ENCODE assay signal across 28 cellular contexts in genomic region chr16:13046422-13046821, GRCh38.
"Had no signal": no experiment of that assay in that cellular context is flagged by ENCODE, and none has a peak within 500 bp of the region (broad histone marks: within the 10 kb centered on the region; RNA-seq: fewer than 3 reads in every experiment).

No MANE protein-coding gene starts in this region.

- H3K4me3 Mint-ChIP-seq: stimulated activated effector memory CD8-positive, alpha-beta T cell treated with anti-CD3 and anti-CD28 coated beads, Interleukin-12 subunit alpha, Interleukin-12 subunit beta, amount 100 ng/mL, for 72 hours; stimulated activated memory B cell treated with anti-CD40 and anti-IgM and Interleukin-4, amounts not matched to agents 10 μg/mL and 1 μg/mL and 100 μg/mL, for 72 hours; stimulated activated naive B cell treated with anti-CD40 and anti-IgM and Interleukin-4, amounts not matched to agents 10 μg/mL and 1 μg/mL and 100 μg/mL, for 72 hours; stimulated activated naive CD8-positive, alpha-beta T cell treated with anti-CD3 and anti-CD28 coated beads, Interleukin-15, amount 100 ng/mL, for 72 hours; stimulated activated naive CD8-positive, alpha-beta T cell treated with anti-CD3 and anti-CD28 coated beads, Interleukin-15, Interleukin-2, amounts not matched to agents 100 ng/mL and 50 ng/mL, for 24 hours; type B pancreatic cell had no signal

- H3K4me1 Mint-ChIP-seq: stimulated activated effector memory CD8-positive, alpha-beta T cell treated with anti-CD3 and anti-CD28 coated beads, Interleukin-12 subunit alpha, Interleukin-12 subunit beta, amount 100 ng/mL, for 72 hours; stimulated activated memory B cell treated with anti-CD40 and anti-IgM and Interleukin-4, amounts not matched to agents 10 μg/mL and 1 μg/mL and 100 μg/mL, for 72 hours; stimulated activated naive B cell treated with anti-CD40 and anti-IgM and Interleukin-4, amounts not matched to agents 10 μg/mL and 1 μg/mL and 100 μg/mL, for 72 hours; stimulated activated naive CD8-positive, alpha-beta T cell treated with anti-CD3 and anti-CD28 coated beads, Interleukin-15, amount 100 ng/mL, for 72 hours had no signal

- H3K27me3 Mint-ChIP-seq: stimulated activated memory B cell treated with anti-CD40 and anti-IgM and Interleukin-4, amounts not matched to agents 10 μg/mL and 1 μg/mL and 100 μg/mL, for 72 hours; stimulated activated naive B cell treated with anti-CD40 and anti-IgM and Interleukin-4, amounts not matched to agents 10 μg/mL and 1 μg/mL and 100 μg/mL, for 72 hours; stimulated activated naive CD8-positive, alpha-beta T cell treated with anti-CD3 and anti-CD28 coated beads, Interleukin-15, amount 100 ng/mL, for 72 hours; stimulated activated naive CD8-positive, alpha-beta T cell treated with anti-CD3 and anti-CD28 coated beads, Interleukin-15, Interleukin-2, amounts not matched to agents 100 ng/mL and 50 ng/mL, for 24 hours; type B pancreatic cell had no signal

- H3K9me3 Mint-ChIP-seq: stimulated activated naive CD8-positive, alpha-beta T cell treated with anti-CD3 and anti-CD28 coated beads, Interleukin-15, Interleukin-2, amounts not matched to agents 100 ng/mL and 50 ng/mL, for 24 hours had no signal

- H3K27me3 ChIP-seq: stomach, suprapubic skin, testis, thyroid gland, tibial nerve, transverse colon, upper lobe of left lung, upper lobe of right lung, uterus, vagina had no signal

- H3K4me3 ChIP-seq: stomach, suprapubic skin, testis, thoracic aorta, thyroid gland, tibial nerve, transverse colon, upper lobe of left lung, upper lobe of right lung, uterus, vagina had no signal

- H3K36me3 Mint-ChIP-seq: stimulated activated effector memory CD8-positive, alpha-beta T cell treated with anti-CD3 and anti-CD28 coated beads, Interleukin-12 subunit alpha, Interleukin-12 subunit beta, amount 100 ng/mL, for 72 hours; stimulated activated memory B cell treated with anti-CD40 and anti-IgM and Interleukin-4, amounts not matched to agents 10 μg/mL and 1 μg/mL and 100 μg/mL, for 72 hours; stimulated activated naive B cell treated with anti-CD40 and anti-IgM and Interleukin-4, amounts not matched to agents 10 μg/mL and 1 μg/mL and 100 μg/mL, for 72 hours; type B pancreatic cell had no signal

- FAIRE-seq: urothelium cell line had no signal

- DNase-seq: stimulated activated CD4-positive, alpha-beta T cell treated with anti-CD3 and anti-CD28 coated beads, Interleukin-2, amount 100 ng/mL, for 24 hours; stimulated activated CD4-positive, alpha-beta T cell treated with anti-CD3 and anti-CD28 coated beads, Interleukin-2, amount 100 ng/mL, for 48 hours; stimulated activated CD4-positive, alpha-beta T cell treated with anti-CD3 and anti-CD28 coated beads, Interleukin-4, amount 100 ng/mL, for 1 hour; stimulated activated CD4-positive, alpha-beta T cell treated with anti-CD3 and anti-CD28 coated beads, Interleukin-4, amount 100 ng/mL, for 24 hours; stimulated activated CD4-positive, alpha-beta T cell treated with anti-CD3 and anti-CD28 coated beads, Interleukin-4, amount 100 ng/mL, for 4 hours; stimulated activated CD8-positive, alpha-beta memory T cell treated with anti-CD3 and anti-CD28 coated beads, Interleukin-4, amount 100 ng/mL, for 48 hours; stimulated activated naive B cell treated with anti-CD40 and anti-IgM and Interleukin-4, amounts not matched to agents 10 μg/mL and 1 μg/mL and 100 μg/mL, for 72 hours; stimulated activated naive CD4-positive, alpha-beta T cell; stimulated activated naive CD4-positive, alpha-beta T cell treated with Interleukin-2 at 50 U/mL for 16 hours; stimulated activated naive CD8-positive, alpha-beta T cell treated with anti-CD3 and anti-CD28 coated beads, Interleukin-15, amount 100 ng/mL, for 72 hours; stimulated activated naive CD8-positive, alpha-beta T cell treated with anti-CD3 and anti-CD28 coated beads, Interleukin-15, Interleukin-2, amounts not matched to agents 100 U/mL and 50 U/mL, for 24 hours; stomach; substantia nigra; testis; thyroid gland; transverse colon; upper lobe of left lung; upper lobe of right lung; uterus had no signal

- H3K4me1 ChIP-seq: stomach, suprapubic skin, testis, thyroid gland, tibial nerve, transverse colon, upper lobe of left lung, upper lobe of right lung, uterus, vagina had no signal

- H3K27ac Mint-ChIP-seq: stimulated activated effector memory CD8-positive, alpha-beta T cell treated with anti-CD3 and anti-CD28 coated beads, Interleukin-12 subunit alpha, Interleukin-12 subunit beta, amount 100 ng/mL, for 72 hours; stimulated activated memory B cell treated with anti-CD40 and anti-IgM and Interleukin-4, amounts not matched to agents 10 μg/mL and 1 μg/mL and 100 μg/mL, for 72 hours; stimulated activated naive B cell treated with anti-CD40 and anti-IgM and Interleukin-4, amounts not matched to agents 10 μg/mL and 1 μg/mL and 100 μg/mL, for 72 hours; stimulated activated naive CD8-positive, alpha-beta T cell treated with anti-CD3 and anti-CD28 coated beads, Interleukin-15, amount 100 ng/mL, for 72 hours; stimulated activated naive CD8-positive, alpha-beta T cell treated with anti-CD3 and anti-CD28 coated beads, Interleukin-15, Interleukin-2, amounts not matched to agents 100 ng/mL and 50 ng/mL, for 24 hours; type B pancreatic cell had no signal

- H3K27ac ChIP-seq: stomach, suprapubic skin, testis, thoracic aorta, thyroid gland, tibial nerve, transverse colon, upper lobe of left lung, upper lobe of right lung, uterus, vagina had no signal

- H3K9me3 ChIP-seq: testis, thoracic aorta, thyroid gland, upper lobe of right lung, uterus, vagina had no signal

- H3K36me3 ChIP-seq: stomach, suprapubic skin, thoracic aorta, thyroid gland, tibial nerve, transverse colon, upper lobe of left lung, upper lobe of right lung, uterus, vagina had no signal

- ATAC-seq: stimulated activated effector memory CD8-positive, alpha-beta T cell treated with anti-CD3 and anti-CD28 coated beads, Interleukin-12 subunit alpha, Interleukin-12 subunit beta, amount 100 ng/mL, for 72 hours; stimulated activated memory B cell treated with anti-CD40 and anti-IgM and Interleukin-4, amounts not matched to agents 10 μg/mL and 1 μg/mL and 100 μg/mL, for 72 hours; stimulated activated naive B cell treated with anti-CD40 and anti-IgM and Interleukin-4, amounts not matched to agents 10 μg/mL and 1 μg/mL and 100 μg/mL, for 72 hours; stimulated activated naive CD8-positive, alpha-beta T cell treated with anti-CD3 and anti-CD28 coated beads, Interleukin-15, amount 100 ng/mL, for 72 hours; stimulated activated naive CD8-positive, alpha-beta T cell treated with anti-CD3 and anti-CD28 coated beads, Interleukin-15, Interleukin-2, amounts not matched to agents 100 U/mL and 50 U/mL, for 24 hours; upper lobe of right lung had no signal
